7 cellular contexts compared by ENCODE assay signal in genomic region chr4:106315476-106315967, GRCh38. TPM values are rescaled to one million over a fixed set of nuclear protein-coding genes. Genes with fewer than 3 reads are reported as not detected.
A peak's percentile ranks its signal among the peaks of the same experiment; 100 is the strongest.
DNase-seq lines count a peak whose midpoint lies in the region; ATAC-seq, FAIRE-seq and TF ChIP-seq lines count a peak whose summit lies in the region.

No MANE protein-coding gene starts in this region.

- 0 out of 2 replicates have a peak, but pooled peaks cover 4% of the 10 kb centered on the region for H3K4me1 ChIP-seq in HUES6 (ENCODE audit: control insufficient read depth, insufficient read depth, low read length)
- H3K4me1 ChIP-seq in foreskin keratinocyte: peaks cover 23% of the 10 kb centered on the region

- no peak for DNase-seq in GM12865 (ENCODE audit: low read depth)
- no peak for DNase-seq in WERI-Rb-1
- DNase-seq in foreskin keratinocyte: peak; percentile 95 to 97
- peak; percentile 68 for DNase-seq in renal cortical epithelial cell (ENCODE audit: low read depth)
- no peak for DNase-seq in D721Med (ENCODE audit: insufficient read length, low spot score)

- ATAC-seq in GM21528 (IDR thresholded peaks at IDR 0.05; ENCODE audit: low FRiP score, unreplicated experiment): peak; percentile 39
- peak; percentile 96 for ATAC-seq in foreskin keratinocyte

- no peaks in the 10 kb centered on the region for H3K27me3 ChIP-seq in HUES6 (ENCODE audit: control insufficient read depth, insufficient read depth, low read length)
- no peaks in the 10 kb centered on the region for H3K27me3 ChIP-seq in WERI-Rb-1 (ENCODE audit: insufficient read depth, low read depth, severe bottlenecking)
- H3K27me3 ChIP-seq in foreskin keratinocyte: no peaks in the 10 kb centered on the region

- TF ChIP-seq CTCF in GM12865 (IDR thresholded peaks at IDR 0.05; ENCODE audit: insufficient read depth, low read depth, low read length, missing control alignments) (no peak), WERI-Rb-1 (IDR thresholded peaks at IDR 0.05; ENCODE audit: low read depth, low read length) (no peak), foreskin keratinocyte (conservative IDR thresholded peaks at IDR 0.05) (no peak), D721Med (IDR thresholded peaks at IDR 0.05; ENCODE audit: insufficient read depth, missing control alignments) (no peak)

- H3K4me3 ChIP-seq in GM12865 (ENCODE audit: low read depth, low read length) (peak overlapping the region; percentile 100), HUES6 (ENCODE audit: low read depth, low read length) (peak overlapping the region; percentile 90), WERI-Rb-1 (ENCODE audit: low read depth, low read length) (peak overlapping the region; percentile 66)

- peak overlapping the region; percentile 100 for H3K9ac ChIP-seq in HUES6 (ENCODE audit: low read length)

- H3K9me3 ChIP-seq in HUES6 (ENCODE audit: control insufficient read depth, insufficient read depth, low read depth, low read length) (peaks cover 4% of the 10 kb centered on the region), WERI-Rb-1 (ENCODE audit: severe bottlenecking) (no peaks in the 10 kb centered on the region)

- FAIRE-seq in D721Med (lab: Jason Lieb, UNC): no peak

- H3K27ac ChIP-seq in HUES6 (ENCODE audit: low read depth, low read length) (peak overlapping the region; percentile 99), WERI-Rb-1 (peak overlapping the region; percentile 100), foreskin keratinocyte (peak overlapping the region; percentile 100)

- H3K36me3 ChIP-seq in HUES6 (ENCODE audit: control insufficient read depth, insufficient read depth, low read length) (peaks cover 4% of the 10 kb centered on the region; the same call in 1 of the 2 replicates), WERI-Rb-1 (peaks cover 8% of the 10 kb centered on the region)

RNA-seq across cellular contexts. Expression of gene TBCK, which starts 0.5 kb away (rescaled TPM):
- 11.9 and 13.1 TPM in 2 replicates for total RNA-seq in foreskin keratinocyte
- 5.0 and 5.2 TPM in 2 replicates for polyA plus RNA-seq in foreskin keratinocyte
- 19.4 and 79.6 TPM in 2 replicates for total RNA-seq in renal cortical epithelial cell

RNA-seq across cellular contexts. Expression of gene AIMP1, which starts 0.8 kb away (rescaled TPM):
- total RNA-seq in foreskin keratinocyte (39.6 and 40.8 TPM in 2 replicates), renal cortical epithelial cell (36.2 and 41.8 TPM in 2 replicates)
- 31.8 and 40.2 TPM in 2 replicates for polyA plus RNA-seq in foreskin keratinocyte

RNA-seq across cellular contexts. Expression of gene GIMD1, which starts 53.1 kb away (rescaled TPM):
- total RNA-seq in foreskin keratinocyte (not detected in 2 replicates), renal cortical epithelial cell (not detected in 2 replicates)
- not detected in 2 replicates for polyA plus RNA-seq in foreskin keratinocyte

Comparison
In these comparisons a context has a peak if more than half of its experiments do, and no peak if none do; other contexts are left out.
1. DNase-seq: peak in foreskin keratinocyte (2 of 2) and renal cortical epithelial cell (single experiment); none in GM12865 (single experiment), WERI-Rb-1 (single experiment) and D721Med (single experiment).
2. Peak in every context shown above with its lines, with median percentiles within 50 percentile points of each other: H3K4me3 ChIP-seq and H3K27ac ChIP-seq.